ENCODE assay signal across 1 cellular context in genomic region chr19:38718747-38719543, GRCh38.
TF ChIP-seq lines count a peak whose summit lies in the region.

No MANE protein-coding gene starts in this region.

TF ChIP-seq in HepG2, 621 proteins besides CTCF, POLR2A, EP300 and RAD21 (continued from another document):
- TF ChIP-seq, protein P1, sequence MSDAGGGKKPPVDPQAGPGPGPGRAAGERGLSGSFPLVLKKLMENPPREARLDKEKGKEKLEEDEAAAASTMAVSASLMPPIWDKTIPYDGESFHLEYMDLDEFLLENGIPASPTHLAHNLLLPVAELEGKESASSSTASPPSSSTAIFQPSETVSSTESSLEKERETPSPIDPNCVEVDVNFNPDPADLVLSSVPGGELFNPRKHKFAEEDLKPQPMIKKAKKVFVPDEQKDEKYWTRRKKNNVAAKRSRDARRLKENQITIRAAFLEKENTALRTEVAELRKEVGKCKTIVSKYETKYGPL (CRISPR knock-in tag; IDR thresholded peaks at IDR 0.05), result no peak
- TF ChIP-seq PRPF4 (IDR thresholded peaks at IDR 0.05; ENCODE audit: low read depth, low read length, poor library complexity, severe bottlenecking) (no peak), ZNF792 (CRISPR knock-in tag; IDR thresholded peaks at IDR 0.05) (no peak), BHLHE40 (IDR thresholded peaks at IDR 0.05; ENCODE audit: low read length) (no peak), AGO2 (optimal IDR thresholded peaks at IDR 0.05; ENCODE audit: low read depth, low read length) (peak; percentile 85), HIVEP1 (CRISPR knock-in tag; IDR thresholded peaks at IDR 0.05) (no peak), JARID2 (CRISPR knock-in tag; IDR thresholded peaks at IDR 0.05; ENCODE audit: insufficient replicate concordance) (no peak), GLI4 (CRISPR knock-in tag; IDR thresholded peaks at IDR 0.05; ENCODE audit: borderline replicate concordance) (no peak), ZNF230 (CRISPR knock-in tag; IDR thresholded peaks at IDR 0.05) (no peak), ZNF512B (CRISPR knock-in tag; IDR thresholded peaks at IDR 0.05; ENCODE audit: borderline replicate concordance) (no peak), POLR2AphosphoS2 (IDR thresholded peaks at IDR 0.05; ENCODE audit: low read depth, low read length) (no peak), HNRNPL (IDR thresholded peaks at IDR 0.05; ENCODE audit: low read depth, low read length) (0 out of 2 replicates have a peak, but pooled peaks have one; percentile 36), THAP11 (CRISPR knock-in tag; IDR thresholded peaks at IDR 0.05) (no peak), RARG (CRISPR knock-in tag; IDR thresholded peaks at IDR 0.05; ENCODE audit: low read depth) (no peak), EHMT2 (IDR thresholded peaks at IDR 0.05; ENCODE audit: borderline replicate concordance, low read depth, low read length) (no peak), RBM22 (optimal IDR thresholded peaks at IDR 0.05; ENCODE audit: low read length) (peak; percentile 87), ZBTB37 (CRISPR knock-in tag; IDR thresholded peaks at IDR 0.05) (no peak), ZFP41 (CRISPR knock-in tag; IDR thresholded peaks at IDR 0.05; ENCODE audit: borderline replicate concordance) (no peak), ZNF678 (CRISPR knock-in tag; IDR thresholded peaks at IDR 0.05) (no peak), ZNF260 (CRISPR knock-in tag; IDR thresholded peaks at IDR 0.05; ENCODE audit: borderline replicate concordance, low read depth) (no peak)
- TF ChIP-seq, protein P2, sequence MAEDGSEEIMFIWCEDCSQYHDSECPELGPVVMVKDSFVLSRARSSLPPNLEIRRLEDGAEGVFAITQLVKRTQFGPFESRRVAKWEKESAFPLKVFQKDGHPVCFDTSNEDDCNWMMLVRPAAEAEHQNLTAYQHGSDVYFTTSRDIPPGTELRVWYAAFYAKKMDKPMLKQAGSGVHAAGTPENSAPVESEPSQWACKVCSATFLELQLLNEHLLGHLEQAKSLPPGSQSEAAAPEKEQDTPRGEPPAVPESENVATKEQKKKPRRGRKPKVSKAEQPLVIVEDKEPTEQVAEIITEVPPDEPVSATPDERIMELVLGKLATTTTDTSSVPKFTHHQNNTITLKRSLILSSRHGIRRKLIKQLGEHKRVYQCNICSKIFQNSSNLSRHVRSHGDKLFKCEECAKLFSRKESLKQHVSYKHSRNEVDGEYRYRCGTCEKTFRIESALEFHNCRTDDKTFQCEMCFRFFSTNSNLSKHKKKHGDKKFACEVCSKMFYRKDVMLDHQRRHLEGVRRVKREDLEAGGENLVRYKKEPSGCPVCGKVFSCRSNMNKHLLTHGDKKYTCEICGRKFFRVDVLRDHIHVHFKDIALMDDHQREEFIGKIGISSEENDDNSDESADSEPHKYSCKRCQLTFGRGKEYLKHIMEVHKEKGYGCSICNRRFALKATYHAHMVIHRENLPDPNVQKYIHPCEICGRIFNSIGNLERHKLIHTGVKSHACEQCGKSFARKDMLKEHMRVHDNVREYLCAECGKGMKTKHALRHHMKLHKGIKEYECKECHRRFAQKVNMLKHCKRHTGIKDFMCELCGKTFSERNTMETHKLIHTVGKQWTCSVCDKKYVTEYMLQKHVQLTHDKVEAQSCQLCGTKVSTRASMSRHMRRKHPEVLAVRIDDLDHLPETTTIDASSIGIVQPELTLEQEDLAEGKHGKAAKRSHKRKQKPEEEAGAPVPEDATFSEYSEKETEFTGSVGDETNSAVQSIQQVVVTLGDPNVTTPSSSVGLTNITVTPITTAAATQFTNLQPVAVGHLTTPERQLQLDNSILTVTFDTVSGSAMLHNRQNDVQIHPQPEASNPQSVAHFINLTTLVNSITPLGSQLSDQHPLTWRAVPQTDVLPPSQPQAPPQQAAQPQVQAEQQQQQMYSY (CRISPR knock-in tag; IDR thresholded peaks at IDR 0.05), result no peak
TF ChIP-seq in HepG2: peak in this region for 10.
